ENCODE assay signal across 15 cellular contexts in the genomic region with DNA sequence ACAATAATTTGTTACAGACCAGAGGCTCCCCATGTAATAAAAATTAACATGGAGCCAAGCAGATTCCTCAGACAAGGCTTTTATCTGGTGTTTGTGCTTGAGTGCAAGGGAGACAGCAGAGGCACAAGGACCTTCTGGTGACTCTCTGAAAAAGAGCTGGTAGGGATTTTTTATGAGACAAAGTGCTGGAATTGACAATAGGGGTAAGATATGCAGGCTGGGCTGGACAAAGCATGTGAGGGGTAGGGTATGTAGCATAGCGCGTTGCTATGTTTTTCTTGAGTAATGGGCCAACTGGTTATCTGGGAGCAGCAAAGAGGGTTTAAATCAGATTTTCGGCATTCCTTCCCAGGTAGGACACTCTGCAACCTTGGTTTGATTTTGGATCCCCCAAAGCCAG. TPM values are rescaled to one million over a fixed set of nuclear protein-coding genes. Genes with fewer than 3 reads are reported as not detected.
A peak's percentile ranks its signal among the peaks of the same experiment; 100 is the strongest.
DNase-seq lines count a peak whose midpoint lies in the region; ATAC-seq, FAIRE-seq and TF ChIP-seq lines count a peak whose summit lies in the region.
"Had no signal": no experiment of that assay in that cellular context is flagged by ENCODE, and none has a peak within 500 bp of the region (broad histone marks: within the 10 kb centered on the region; RNA-seq: fewer than 3 reads in every experiment).

No MANE protein-coding gene starts in this region.

- no peak overlapping the region for H3K9ac ChIP-seq in HepG2 (ENCODE audit: insufficient read depth, low read depth, low read length)

- CTCF ChIA-PET in HepG2 (lab: Yijun Ruan, JAX; ENCODE audit: low intra/inter-chr PET ratio, low total read pairs): no interaction called here

- no peak overlapping the region for H2AFZ ChIP-seq in HepG2 (ENCODE audit: low read length)

- H3K9me3 ChIP-seq in HepG2 (ENCODE audit: low read length): peaks cover 25% of the 10 kb centered on the region
- H3K9me3 ChIP-seq in right lobe of liver: no peaks in the 10 kb centered on the region

- in situ Hi-C loops in HepG2 (cut with HindIII; ENCODE audit: extremely low pct_ligation_motif_present, low pct_unique_long_range_greater_than_20kb): no loop called here

- H4K20me1 ChIP-seq in HepG2 (ENCODE audit: insufficient read depth, low read length): no peaks in the 10 kb centered on the region

- H3K4me1 ChIP-seq in HepG2 (ENCODE audit: insufficient read depth, low read length) (peaks cover 47% of the 10 kb centered on the region), right lobe of liver (peaks cover 0 to 17% (median 8%) of the 10 kb centered on the region in 4 donors)

- H3K27ac ChIP-seq in HepG2 (ENCODE audit: extremely low read length, insufficient read depth, low read length): no peak overlapping the region
- no peak overlapping the region for H3K27ac ChIP-seq in right lobe of liver

- TF ChIP-seq EP300 in HepG2 (IDR thresholded peaks at IDR 0.05; ENCODE audit: low read depth in 2 of 2, low read length in 2 of 2) (no peak), HepG2 (CRISPR knock-in tag; IDR thresholded peaks at IDR 0.05; ENCODE audit: borderline replicate concordance) (no peak)

- intact Hi-C loops in HepG2 (cut with micrococcal nuclease; ENCODE audit: unreplicated experiment): no loop called here
- intact Hi-C loops in right lobe of liver (cut with DNase I): no loop called here

- peak overlapping the region; percentile 20 for H3K4me2 ChIP-seq in HepG2 (ENCODE audit: low read depth, low read length)

- no peaks in the 10 kb centered on the region; a peak in 1 of 5 replicates for H3K36me3 ChIP-seq in HepG2 (replicated peaks in 1 of 2; ENCODE audit: control insufficient read depth in 1 of 2, insufficient read depth in 2 of 2, low read length in 2 of 2)
- no peaks in the 10 kb centered on the region for H3K36me3 ChIP-seq in right lobe of liver

- FAIRE-seq in HepG2 (lab: Jason Lieb, UNC): no peak
- FAIRE-seq in urothelium cell line (lab: Jason Lieb, UNC): no peak
- FAIRE-seq: H1 had no signal

- POLR2A ChIA-PET in HepG2 (lab: Yijun Ruan, JAX): interaction anchor here (2.5 to 4.1 kb wide), 2 partner anchors 9 to 48 kb away, joined by 7 to 35 read pairs; a partner anchor contains a TSS

- BruUV-seq in HepG2 (replicated peaks; lab: Mats Ljungman, UMichigan): no TSS peak

- WGBS in HepG2 (ENCODE audit: low lambda C conversion rate): 78% methylated on average over 3 of the region's 3 CpGs
- WGBS in right lobe of liver (ENCODE audit: insufficient coverage, low coverage, low lambda C conversion rate, missing lambda C conversion rate): 96% methylated on average over 3 of the region's 3 CpGs

- TF ChIP-seq RAD21 in HepG2 (CRISPR knock-in tag; IDR thresholded peaks at IDR 0.05): no peak

- DNase-seq in HepG2 (ENCODE audit: low spot score) (no peak), right lobe of liver (no peak), NCI-H226 (peak; percentile 3), islet precursor cell (peak; percentile 51), urothelium cell line (ENCODE audit: low spot score) (peak; percentile 10), HT-29 (ENCODE audit: low spot score) (no peak), anterior cingulate cortex (lab: John Stamatoyannopoulos, UW) (no peak)
- DNase-seq: Caco-2, NCI-H1092, NCI-H1694, NCI-H446, NCI-H748 treated with DMSO at 0.1 percent for 48 hours, SHP77 had no signal

- no peak overlapping the region for H3K4me3 ChIP-seq in HepG2 (replicated peaks in 1 of 3; ENCODE audit: insufficient read depth in 1 of 3, low read depth in 2 of 3, low read length in 3 of 3)
- H3K4me3 ChIP-seq in right lobe of liver: no peak overlapping the region

- ATAC-seq in HepG2 (no peak), right lobe of liver (no peak), GM21381 (IDR thresholded peaks at IDR 0.05; ENCODE audit: unreplicated experiment) (no peak)

- TF ChIP-seq CTCF in HepG2 (CRISPR knock-in tag; IDR thresholded peaks at IDR 0.05) (no peak), right lobe of liver (IDR thresholded peaks at IDR 0.05) (no peak)

- no peaks in the 10 kb centered on the region for H3K79me2 ChIP-seq in HepG2 (ENCODE audit: insufficient read depth, low read length)

- H3K27me3 ChIP-seq in HepG2 (ENCODE audit: control insufficient read depth in 1 of 2, insufficient read depth in 2 of 2, low read length in 2 of 2): no peaks in the 10 kb centered on the region
- no peaks in the 10 kb centered on the region for H3K27me3 ChIP-seq in right lobe of liver

- TF ChIP-seq POLR2A in HepG2 (IDR thresholded peaks at IDR 0.05; ENCODE audit: insufficient read depth in 1 of 2, low read depth in 2 of 2, low read length in 2 of 2) (no peak), right lobe of liver (IDR thresholded peaks at IDR 0.05) (no peak)

TF ChIP-seq in HepG2, 621 proteins besides CTCF, POLR2A, EP300 and RAD21 (continues in another document):
- TF ChIP-seq MBNL3 (CRISPR knock-in tag; conservative IDR thresholded peaks at IDR 0.05) (no peak), HOXA3 (CRISPR knock-in tag; IDR thresholded peaks at IDR 0.05) (no peak), MAF1 (CRISPR knock-in tag; IDR thresholded peaks at IDR 0.05; ENCODE audit: borderline replicate concordance) (no peak), SNRNP70 (IDR thresholded peaks at IDR 0.05; ENCODE audit: low read depth, low read length) (no peak), ZSCAN22 (CRISPR knock-in tag; IDR thresholded peaks at IDR 0.05) (no peak), MZF1 (CRISPR knock-in tag; IDR thresholded peaks at IDR 0.05; ENCODE audit: borderline replicate concordance) (no peak)
- TF ChIP-seq, protein P1, sequence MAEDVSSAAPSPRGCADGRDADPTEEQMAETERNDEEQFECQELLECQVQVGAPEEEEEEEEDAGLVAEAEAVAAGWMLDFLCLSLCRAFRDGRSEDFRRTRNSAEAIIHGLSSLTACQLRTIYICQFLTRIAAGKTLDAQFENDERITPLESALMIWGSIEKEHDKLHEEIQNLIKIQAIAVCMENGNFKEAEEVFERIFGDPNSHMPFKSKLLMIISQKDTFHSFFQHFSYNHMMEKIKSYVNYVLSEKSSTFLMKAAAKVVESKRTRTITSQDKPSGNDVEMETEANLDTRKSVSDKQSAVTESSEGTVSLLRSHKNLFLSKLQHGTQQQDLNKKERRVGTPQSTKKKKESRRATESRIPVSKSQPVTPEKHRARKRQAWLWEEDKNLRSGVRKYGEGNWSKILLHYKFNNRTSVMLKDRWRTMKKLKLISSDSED (CRISPR knock-in tag; IDR thresholded peaks at IDR 0.05): no peak

RNA-seq across cellular contexts. Expression of a gene that starts 7.9 kb away (rescaled TPM):
- total RNA-seq in HepG2 (2016; rRNA removed; fragmentation: Illumina TruSeq; extraction: Trizol) (33.3 and 46.5 TPM in 2 replicates), right lobe of liver (10 to 100 TPM; 13.3 to 71.0 (median 48.6) TPM)
- total RNA-seq in HepG2 (2016; cell fraction: cytosol; rRNA removed; fragmentation: Illumina TruSeq; extraction: Trizol; ENCODE audit: low read depth): 6.8 and 8.5 TPM in 2 replicates
- 34.1 and 46.4 TPM in 2 replicates for total RNA-seq in HepG2 (2016; cell fraction: insoluble cytoplasmic fraction; rRNA removed; fragmentation: Illumina TruSeq; extraction: Trizol)
- 25.9 and 26.8 TPM in 2 replicates for total RNA-seq in HepG2 (2016; cell fraction: membrane; rRNA removed; fragmentation: Illumina TruSeq; extraction: Trizol)
- 25.0 and 33.6 TPM in 2 replicates for total RNA-seq in HepG2 (2016; cell fraction: nucleus; rRNA removed; fragmentation: Illumina TruSeq; extraction: Trizol)
- 15.6 and 18.2 TPM in 2 replicates for polyA plus RNA-seq in HepG2 (2011; rRNA removed)
- polyA plus RNA-seq in HepG2 (2011; cell fraction: cytosol; rRNA removed): 10.3 and 15.1 TPM in 2 replicates
- 4.2 and 6.1 TPM in 2 replicates for polyA plus RNA-seq in HepG2 (2011; cell fraction: nucleus; rRNA removed)
- 15.3 and 17.5 TPM in 2 replicates for polyA plus RNA-seq in HepG2 (2012)
- 5.7 and 6.2 TPM in 2 replicates for polyA plus RNA-seq in HepG2 (2016; cell fraction: cytosol; fragmentation: Illumina TruSeq; extraction: Trizol; ENCODE audit: low read depth)
- 43.3 and 44.9 TPM in 2 replicates for polyA plus RNA-seq in HepG2 (2016; cell fraction: insoluble cytoplasmic fraction; fragmentation: Illumina TruSeq; extraction: Trizol; ENCODE audit: low read depth)
- polyA plus RNA-seq in HepG2 (2016; cell fraction: membrane; fragmentation: Illumina TruSeq; extraction: Trizol; ENCODE audit: low read depth): 17.9 and 18.2 TPM in 2 replicates
- 22.4 and 26.9 TPM in 2 replicates for polyA plus RNA-seq in HepG2 (2016; cell fraction: nucleus; fragmentation: Illumina TruSeq; extraction: Trizol; ENCODE audit: insufficient read depth, low read depth)
- polyA minus RNA-seq in HepG2 (2011; rRNA and poly(A)+ RNA removed; ENCODE audit: low replicate concordance): 15.5 and 17.6 TPM in 2 replicates
- polyA minus RNA-seq in HepG2 (2011; cell fraction: cytosol; rRNA and poly(A)+ RNA removed): 15.5 and 15.7 TPM in 2 replicates
- 18.3 and 31.2 TPM in 2 replicates for polyA minus RNA-seq in HepG2 (2011; cell fraction: nucleus; rRNA and poly(A)+ RNA removed)
- 9.1 and 13.4 TPM in 2 replicates for total RNA-seq in HT-29 (2014; rRNA removed; shearing (Covaris generic))

RNA-seq across cellular contexts. Expression of a gene that starts 48.4 kb away (rescaled TPM):
- 38.6 and 83.9 TPM in 2 replicates for total RNA-seq in HepG2 (2016; rRNA removed; fragmentation: Illumina TruSeq; extraction: Trizol)
- total RNA-seq in HepG2 (2016; cell fraction: cytosol; rRNA removed; fragmentation: Illumina TruSeq; extraction: Trizol; ENCODE audit: low read depth): 21.6 and 26.9 TPM in 2 replicates
- total RNA-seq in HepG2 (2016; cell fraction: insoluble cytoplasmic fraction; rRNA removed; fragmentation: Illumina TruSeq; extraction: Trizol): 33.9 and 79.2 TPM in 2 replicates
- 14.5 and 17.8 TPM in 2 replicates for total RNA-seq in HepG2 (2016; cell fraction: membrane; rRNA removed; fragmentation: Illumina TruSeq; extraction: Trizol)
- 56.9 and 63.7 TPM in 2 replicates for total RNA-seq in HepG2 (2016; cell fraction: nucleus; rRNA removed; fragmentation: Illumina TruSeq; extraction: Trizol)
- polyA plus RNA-seq in HepG2 (2011; rRNA removed): 1.8 and 3.5 TPM in 2 replicates
- polyA plus RNA-seq in HepG2 (2011; cell fraction: cytosol; rRNA removed): 0.83 and 1.0 TPM in 2 replicates
- 1.9 and 2.6 TPM in 2 replicates for polyA plus RNA-seq in HepG2 (2011; cell fraction: nucleus; rRNA removed)
- 4.1 and 9.6 TPM in 2 replicates for polyA plus RNA-seq in HepG2 (2012)
- 0.58 and 0.72 TPM in 2 replicates for polyA plus RNA-seq in HepG2 (2016; cell fraction: cytosol; fragmentation: Illumina TruSeq; extraction: Trizol; ENCODE audit: low read depth)
- 32.9 and 35.2 TPM in 2 replicates for polyA plus RNA-seq in HepG2 (2016; cell fraction: insoluble cytoplasmic fraction; fragmentation: Illumina TruSeq; extraction: Trizol; ENCODE audit: low read depth)
- polyA plus RNA-seq in HepG2 (2016; cell fraction: membrane; fragmentation: Illumina TruSeq; extraction: Trizol; ENCODE audit: low read depth): 1.9 and 2.7 TPM in 2 replicates
- 29.1 and 31.9 TPM in 2 replicates for polyA plus RNA-seq in HepG2 (2016; cell fraction: nucleus; fragmentation: Illumina TruSeq; extraction: Trizol; ENCODE audit: insufficient read depth, low read depth)
- polyA minus RNA-seq in HepG2 (2011; rRNA and poly(A)+ RNA removed; ENCODE audit: low replicate concordance): 3.3 and 14.6 TPM in 2 replicates
- 4.2 and 4.9 TPM in 2 replicates for polyA minus RNA-seq in HepG2 (2011; cell fraction: cytosol; rRNA and poly(A)+ RNA removed)
- 12.7 and 17.1 TPM in 2 replicates for polyA minus RNA-seq in HepG2 (2011; cell fraction: nucleus; rRNA and poly(A)+ RNA removed)
- 1 to 10 TPM in 5 of 6 experiments, under 1 TPM in 1; 0.97 to 3.4 (median 1.7) TPM for total RNA-seq in right lobe of liver
- 8.8 and 9.8 TPM in 2 replicates for total RNA-seq in HT-29 (2014; rRNA removed; shearing (Covaris generic))

Comparison
In these comparisons a context has a peak if more than half of its experiments do, and no peak if none do; other contexts are left out.
1. DNase-seq: peak in NCI-H226 (single experiment), islet precursor cell (single experiment) and urothelium cell line (single experiment); none in HepG2 (single experiment), right lobe of liver (0 of 3), HT-29 (single experiment) and anterior cingulate cortex (0 of 58).